In genomic region chr4:13980317-13980716, GRCh38 we compare ENCODE assay signal across 11 cellular contexts.
A peak's percentile ranks its signal among the peaks of the same experiment; 100 is the strongest.
DNase-seq lines count a peak whose midpoint lies in the region; ATAC-seq lines count a peak whose summit lies in the region.
"Had no signal": no experiment of that assay in that cellular context is flagged by ENCODE, and none has a peak within 500 bp of the region (broad histone marks: within the 10 kb centered on the region; RNA-seq: fewer than 3 reads in every experiment).

No MANE protein-coding gene starts in this region.

- intact Hi-C loops in naive thymus-derived CD4-positive, alpha-beta T cell (cut with micrococcal nuclease), result no loop called here

- H3K36me3 ChIP-seq in naive thymus-derived CD4-positive, alpha-beta T cell (ENCODE audit: control insufficient read depth in 2 of 3, insufficient read depth in 3 of 3, low read length in 3 of 3), result no peaks in the 10 kb centered on the region

- no peaks in the 10 kb centered on the region for H3K27me3 ChIP-seq in naive thymus-derived CD4-positive, alpha-beta T cell (ENCODE audit: control insufficient read depth in 2 of 2, insufficient read depth in 2 of 2, low read length in 2 of 2)

- ATAC-seq in GM18511 (IDR thresholded peaks at IDR 0.05; ENCODE audit: unreplicated experiment) (peak; percentile 73), HG03159 (IDR thresholded peaks at IDR 0.05; ENCODE audit: unreplicated experiment) (peak; percentile 64), GM18870 (IDR thresholded peaks at IDR 0.05; ENCODE audit: unreplicated experiment) (no peak), HG03039 (IDR thresholded peaks at IDR 0.05; ENCODE audit: unreplicated experiment) (no peak)
- no peak for ATAC-seq in activated CD8-positive, alpha-beta T cell treated with anti-CD3 and anti-CD28 coated beads, Interleukin-2, amount 10 ng/mL, durations not matched to agents 7 days and 5 days
- ATAC-seq in naive thymus-derived CD4-positive, alpha-beta T cell, result peak; percentile 40

- H3K27ac Mint-ChIP-seq in activated CD8-positive, alpha-beta T cell treated with anti-CD3 and anti-CD28 coated beads, Interleukin-2, amount 10 ng/mL, durations not matched to agents 7 days and 5 days, result no peak overlapping the region
- no peak overlapping the region for H3K27ac Mint-ChIP-seq in naive thymus-derived CD4-positive, alpha-beta T cell
- H3K27ac Mint-ChIP-seq: memory B cell; T-helper 2 cell treated with Interferon-gamma antibody and Interleukin-4, amounts not matched to agents 5 μg/mL and 100 μg/mL, for 36 hours had no signal

- no peak overlapping the region for H3K27ac ChIP-seq in naive thymus-derived CD4-positive, alpha-beta T cell (ENCODE audit: low read depth, low read length)

- H3K36me3 Mint-ChIP-seq in activated CD8-positive, alpha-beta T cell treated with anti-CD3 and anti-CD28 coated beads, Interleukin-2, amount 10 ng/mL, durations not matched to agents 7 days and 5 days (ENCODE audit: low read depth), result no peaks in the 10 kb centered on the region
- H3K36me3 Mint-ChIP-seq in naive thymus-derived CD4-positive, alpha-beta T cell, result no peaks in the 10 kb centered on the region
- H3K36me3 Mint-ChIP-seq: memory B cell had no signal

- peak; percentile 24 for DNase-seq in activated CD8-positive, alpha-beta T cell treated with anti-CD3 and anti-CD28 coated beads, Interleukin-2, amount 10 ng/mL, durations not matched to agents 7 days and 5 days
- no peak for DNase-seq in naive thymus-derived CD4-positive, alpha-beta T cell
- no peak for DNase-seq in NCI-H2029 treated with DMSO at 0.1 percent for 48 hours (lab: John Stamatoyannopoulos, UW)
- no peak for DNase-seq in cerebellum (ENCODE audit: low spot score)

- H3K9me3 ChIP-seq in naive thymus-derived CD4-positive, alpha-beta T cell (ENCODE audit: control insufficient read depth in 2 of 3, low read length in 3 of 3), result no peaks in the 10 kb centered on the region

- H3K4me3 ChIP-seq in naive thymus-derived CD4-positive, alpha-beta T cell (ENCODE audit: low read length), result no peak overlapping the region

- CTCF ChIA-PET in activated CD8-positive, alpha-beta T cell treated with anti-CD3 and anti-CD28 coated beads, Interleukin-2, amount 10 ng/mL, durations not matched to agents 7 days and 5 days (lab: Charles Lee), result no interaction called here
- CTCF ChIA-PET in naive thymus-derived CD4-positive, alpha-beta T cell (lab: Charles Lee), result no interaction called here

- H3K9me3 Mint-ChIP-seq in activated CD8-positive, alpha-beta T cell treated with anti-CD3 and anti-CD28 coated beads, Interleukin-2, amount 10 ng/mL, durations not matched to agents 7 days and 5 days (ENCODE audit: insufficient read depth), result no peaks in the 10 kb centered on the region
- H3K9me3 Mint-ChIP-seq in naive thymus-derived CD4-positive, alpha-beta T cell, result peaks cover 0 to 3% (median 0%) of the 10 kb centered on the region in 11 donors
- H3K9me3 Mint-ChIP-seq: memory B cell; T-helper 2 cell treated with Interferon-gamma antibody and Interleukin-4, amounts not matched to agents 5 μg/mL and 100 μg/mL, for 36 hours had no signal

- peaks cover 5% of the 10 kb centered on the region for H3K4me1 Mint-ChIP-seq in activated CD8-positive, alpha-beta T cell treated with anti-CD3 and anti-CD28 coated beads, Interleukin-2, amount 10 ng/mL, durations not matched to agents 7 days and 5 days (ENCODE audit: low read depth)
- peaks cover 0 to 10% (median 6%) of the 10 kb centered on the region in 7 donors for H3K4me1 Mint-ChIP-seq in naive thymus-derived CD4-positive, alpha-beta T cell
- H3K4me1 Mint-ChIP-seq: central memory CD8-positive, alpha-beta T cell had no signal

- no peak overlapping the region for H3K4me3 Mint-ChIP-seq in activated CD8-positive, alpha-beta T cell treated with anti-CD3 and anti-CD28 coated beads, Interleukin-2, amount 10 ng/mL, durations not matched to agents 7 days and 5 days
- no peak overlapping the region for H3K4me3 Mint-ChIP-seq in naive thymus-derived CD4-positive, alpha-beta T cell
- H3K4me3 Mint-ChIP-seq: central memory CD8-positive, alpha-beta T cell; memory B cell; T-helper 2 cell treated with Interferon-gamma antibody and Interleukin-4, amounts not matched to agents 5 μg/mL and 100 μg/mL, for 36 hours had no signal

- H3K4me1 ChIP-seq in naive thymus-derived CD4-positive, alpha-beta T cell (ENCODE audit: control insufficient read depth in 2 of 2, insufficient read depth in 2 of 2, low read length in 2 of 2), result no peaks in the 10 kb centered on the region

- POLR2A ChIA-PET in activated CD8-positive, alpha-beta T cell treated with anti-CD3 and anti-CD28 coated beads, Interleukin-2, amount 10 ng/mL, durations not matched to agents 7 days and 5 days (lab: Charles Lee), result no interaction called here
- POLR2A ChIA-PET in naive thymus-derived CD4-positive, alpha-beta T cell (lab: Charles Lee), result no interaction called here

- H3K27me3 Mint-ChIP-seq in activated CD8-positive, alpha-beta T cell treated with anti-CD3 and anti-CD28 coated beads, Interleukin-2, amount 10 ng/mL, durations not matched to agents 7 days and 5 days (ENCODE audit: low read depth), result no peaks in the 10 kb centered on the region
- peaks cover 0 to 15% (median 3%) of the 10 kb centered on the region in 5 donors for H3K27me3 Mint-ChIP-seq in naive thymus-derived CD4-positive, alpha-beta T cell
- H3K27me3 Mint-ChIP-seq: central memory CD8-positive, alpha-beta T cell; memory B cell had no signal

Comparison
In these comparisons a context has a peak if more than half of its experiments do, and no peak if none do; other contexts are left out.
1. ATAC-seq: peak in GM18511 (single experiment), HG03159 (single experiment) and naive thymus-derived CD4-positive, alpha-beta T cell (single experiment); none in activated CD8-positive, alpha-beta T cell treated with anti-CD3 and anti-CD28 coated beads, Interleukin-2, amount 10 ng/mL, durations not matched to agents 7 days and 5 days (single experiment), GM18870 (single experiment) and HG03039 (single experiment).